In genomic region chr11:3860898-3861393, GRCh38 we compare ENCODE assay signal across 7 cellular contexts. TPM values are rescaled to one million over a fixed set of nuclear protein-coding genes. Genes with fewer than 3 reads are reported as not detected.
A peak's percentile ranks its signal among the peaks of the same experiment; 100 is the strongest.
DNase-seq lines count a peak whose midpoint lies in the region; ATAC-seq and TF ChIP-seq lines count a peak whose summit lies in the region.
"Not testable (repeated sequence)": the region's sequence is repeated elsewhere in the genome, so short reads cannot be mapped to it uniquely, and the experiment has no call there.

No MANE protein-coding gene starts in this region.

- peak overlapping the region; percentile 96 for H3K4me2 ChIP-seq in OCI-LY7 (ENCODE audit: low read length)

- not testable (repeated sequence) for TF ChIP-seq POLR2A in gastrocnemius medialis (IDR thresholded peaks at IDR 0.05)

- not testable (repeated sequence) for H2AFZ ChIP-seq in OCI-LY7 (ENCODE audit: low read length)

- not testable (repeated sequence) for H3K9me3 Mint-ChIP-seq in activated CD4-positive, alpha-beta T cell treated with anti-CD3 and anti-CD28 coated beads, Interleukin-2, amount 10 ng/mL, durations not matched to agents 24 days and 14 days; activated naive CD8-positive, alpha-beta T cell (ENCODE audit: low read depth)

- H3K36me3 Mint-ChIP-seq in activated CD4-positive, alpha-beta T cell treated with anti-CD3 and anti-CD28 coated beads, Interleukin-2, amount 10 ng/mL, durations not matched to agents 24 days and 14 days (ENCODE audit: low read depth) = peaks cover 29% of the 10 kb centered on the region
- not testable (repeated sequence) for H3K36me3 Mint-ChIP-seq in activated naive CD8-positive, alpha-beta T cell

- peak; percentile 41 for DNase-seq in GM12865 (ENCODE audit: low read depth)
- DNase-seq in KBM-7 = peak; percentile 65
- not testable (repeated sequence) for DNase-seq in OCI-LY7 (ENCODE audit: low spot score); left lobe of liver (ENCODE audit: low spot score); gastrocnemius medialis
- DNase-seq in activated CD4-positive, alpha-beta T cell treated with anti-CD3 and anti-CD28 coated beads, Interleukin-2, amount 10 ng/mL, durations not matched to agents 24 days and 14 days = peak; percentile 85

- in situ Hi-C loops in KBM-7 (cut with MboI; ENCODE audit: low pct_unique_long_range_greater_than_20kb, low sequenced_read_pairs) = not testable (repeated sequence)
- in situ Hi-C loops in gastrocnemius medialis (cut with MboI; ENCODE audit: low sequenced_read_pairs in 4 of 4) = loop anchor here in 2 of 4 donors (10.0 to 25.0 kb wide), 2 partner anchors 74 to 101 kb away; no protein-coding TSS in a partner anchor

- H4K20me1 ChIP-seq in OCI-LY7 (ENCODE audit: insufficient read depth, low read length) = not testable (repeated sequence)

- H3K4me3 Mint-ChIP-seq in activated CD4-positive, alpha-beta T cell treated with anti-CD3 and anti-CD28 coated beads, Interleukin-2, amount 10 ng/mL, durations not matched to agents 24 days and 14 days = peak overlapping the region; percentile 98
- peak overlapping the region; percentile 90 for H3K4me3 Mint-ChIP-seq in activated naive CD8-positive, alpha-beta T cell

- H3K27me3 ChIP-seq in gastrocnemius medialis = not testable (repeated sequence)

- peaks cover 92% of the 10 kb centered on the region for H3K79me2 ChIP-seq in OCI-LY7 (ENCODE audit: insufficient read depth, low read depth, low read length)

- H3K4me1 ChIP-seq in OCI-LY7 (ENCODE audit: insufficient read depth, low read length, poor library complexity, severe bottlenecking) (peaks cover 83% of the 10 kb centered on the region), gastrocnemius medialis (peaks cover 83 to 86% of the 10 kb centered on the region in 2 donors)

- intact Hi-C loops in OCI-LY7 (cut with micrococcal nuclease; ENCODE audit: unreplicated experiment); gastrocnemius medialis (cut with DNase I; ENCODE audit: low total_unique reads): not testable (repeated sequence)
- intact Hi-C loops in activated CD4-positive, alpha-beta T cell treated with anti-CD3 and anti-CD28 coated beads, Interleukin-2, amount 10 ng/mL, durations not matched to agents 24 days and 14 days (cut with micrococcal nuclease) = loop anchor here (1.0 kb wide), 2 partner anchors 10 to 44 kb away; no protein-coding TSS in a partner anchor

- H3K4me1 Mint-ChIP-seq in activated CD4-positive, alpha-beta T cell treated with anti-CD3 and anti-CD28 coated beads, Interleukin-2, amount 10 ng/mL, durations not matched to agents 24 days and 14 days = peaks cover 74% of the 10 kb centered on the region
- H3K4me1 Mint-ChIP-seq in activated naive CD8-positive, alpha-beta T cell (ENCODE audit: low read depth) = peaks cover 90% of the 10 kb centered on the region

- H3K9me3 ChIP-seq in OCI-LY7 (ENCODE audit: low read length); gastrocnemius medialis: not testable (repeated sequence)

- H3K27me3 Mint-ChIP-seq in activated CD4-positive, alpha-beta T cell treated with anti-CD3 and anti-CD28 coated beads, Interleukin-2, amount 10 ng/mL, durations not matched to agents 24 days and 14 days; activated naive CD8-positive, alpha-beta T cell: not testable (repeated sequence)

- POLR2A ChIA-PET in OCI-LY7 (lab: Charles Lee) = interaction anchor here (1.3 to 1.9 kb wide), 2 partner anchors 17 to 42 kb away, joined by 5 to 8 read pairs; no protein-coding TSS in a partner anchor

- not testable (repeated sequence) for H3K36me3 ChIP-seq in OCI-LY7 (ENCODE audit: insufficient read depth, low read length); gastrocnemius medialis

- not testable (repeated sequence) for H3K4me3 ChIP-seq in GM12865 (ENCODE audit: low read depth, low read length); OCI-LY7 (ENCODE audit: low read depth, low read length, poor library complexity, severe bottlenecking)
- H3K4me3 ChIP-seq in gastrocnemius medialis = peak overlapping the region in 1 of 4 donors; percentile 91

- peak overlapping the region; percentile 91 for H3K27ac Mint-ChIP-seq in activated CD4-positive, alpha-beta T cell treated with anti-CD3 and anti-CD28 coated beads, Interleukin-2, amount 10 ng/mL, durations not matched to agents 24 days and 14 days
- peak overlapping the region; percentile 96 for H3K27ac Mint-ChIP-seq in activated naive CD8-positive, alpha-beta T cell

- not testable (repeated sequence) for BruUV-seq in OCI-LY7 (replicated peaks; lab: Mats Ljungman, UMichigan)

- not testable (repeated sequence) for H3K9me2 ChIP-seq in OCI-LY7 (ENCODE audit: insufficient read depth, low read length)

- H3K27ac ChIP-seq in OCI-LY7 (ENCODE audit: low read depth, low read length, poor library complexity, severe bottlenecking) = peak overlapping the region; percentile 62
- peak overlapping the region; percentile 99 to 100 (median 100) for H3K27ac ChIP-seq in gastrocnemius medialis

- not testable (repeated sequence) for TF ChIP-seq CTCF in GM12865 (IDR thresholded peaks at IDR 0.05; ENCODE audit: insufficient read depth, low read depth, low read length, missing control alignments); OCI-LY7 (conservative IDR thresholded peaks at IDR 0.05; ENCODE audit: low read length); gastrocnemius medialis (IDR thresholded peaks at IDR 0.05 in 4 of 5, conservative IDR thresholded peaks at IDR 0.05 in 1 of 5)

- CTCF ChIA-PET in OCI-LY7 (lab: Charles Lee; ENCODE audit: unreplicated experiment) = interaction anchor here (1.9 kb wide), 1 partner anchor 10 kb away, joined by 4 read pairs; no protein-coding TSS in a partner anchor

- ATAC-seq in left lobe of liver (peak; percentile 47), gastrocnemius medialis (peak in 1 of 2 donors; percentile 14)

RNA-seq across cellular contexts. Expression of gene STIM1, which starts 5.5 kb away (rescaled TPM):
- total RNA-seq in OCI-LY7 (2014; rRNA removed; shearing (Covaris generic)) = 20.9 and 21.0 TPM in 2 replicates
- total RNA-seq in OCI-LY7 (2022) = 49.1 and 55.4 TPM in 2 replicates
- total RNA-seq in activated CD4-positive, alpha-beta T cell treated with anti-CD3 and anti-CD28 coated beads, Interleukin-2, amount 10 ng/mL, durations not matched to agents 24 days and 14 days = 60.6 and 63.4 TPM in 2 replicates
- 45.9 TPM for total RNA-seq in left lobe of liver
- 100 to 1,000 TPM in 1 of 4 donors, 10 to 100 TPM in 3; 45.9 to 132 (median 87.3) TPM for total RNA-seq in gastrocnemius medialis

RNA-seq across cellular contexts. Expression of gene RHOG, which starts 20.2 kb away (rescaled TPM):
- 20.9 and 26.2 TPM in 2 replicates for total RNA-seq in OCI-LY7 (2014; rRNA removed; shearing (Covaris generic))
- 54.8 and 57.8 TPM in 2 replicates for total RNA-seq in OCI-LY7 (2022)
- 174 and 176 TPM in 2 replicates for total RNA-seq in activated CD4-positive, alpha-beta T cell treated with anti-CD3 and anti-CD28 coated beads, Interleukin-2, amount 10 ng/mL, durations not matched to agents 24 days and 14 days
- total RNA-seq in left lobe of liver = 15.5 TPM
- 10 to 100 TPM; 38.0 to 77.4 (median 46.9) TPM for total RNA-seq in gastrocnemius medialis

RNA-seq across cellular contexts. Expression of gene PGAP2, which starts 52.6 kb away (rescaled TPM):
- total RNA-seq in OCI-LY7 (2014; rRNA removed; shearing (Covaris generic)) = 15.1 and 23.9 TPM in 2 replicates
- total RNA-seq in OCI-LY7 (2022) (44.0 and 47.9 TPM in 2 replicates), left lobe of liver (20.8 TPM), gastrocnemius medialis (1 to 10 TPM; 4.6 to 8.0 (median 6.5) TPM)
- 30.0 and 32.5 TPM in 2 replicates for total RNA-seq in activated CD4-positive, alpha-beta T cell treated with anti-CD3 and anti-CD28 coated beads, Interleukin-2, amount 10 ng/mL, durations not matched to agents 24 days and 14 days
